Comparison of ENCODE assay signal across 14 cellular contexts in the genomic region with DNA sequence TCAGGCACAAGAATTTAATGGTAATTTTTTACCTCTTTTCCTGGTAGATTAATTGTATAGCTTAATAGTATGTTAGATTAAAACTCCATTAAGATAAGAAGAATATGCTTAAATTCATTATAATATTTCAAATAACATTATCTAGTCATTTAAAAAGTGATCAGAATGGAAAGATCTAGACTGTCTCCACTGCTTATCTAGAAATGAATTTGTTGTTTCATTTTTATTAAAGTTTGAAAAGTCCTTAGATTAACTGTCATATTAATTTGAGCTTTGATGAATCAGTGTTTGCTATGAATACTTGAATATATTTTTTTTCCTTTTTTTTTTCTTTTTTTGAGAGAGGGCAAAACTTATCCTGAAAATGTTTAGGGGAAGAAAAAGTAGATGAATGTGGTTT.
DNase-seq lines count a peak whose midpoint lies in the region; ATAC-seq, FAIRE-seq and TF ChIP-seq lines count a peak whose summit lies in the region.
"Had no signal": no experiment of that assay in that cellular context is flagged by ENCODE, and none has a peak within 500 bp of the region (broad histone marks: within the 10 kb centered on the region; RNA-seq: fewer than 3 reads in every experiment).

No MANE protein-coding gene starts in this region.

- FAIRE-seq in endothelial cell of umbilical vein (lab: Jason Lieb, UNC) = no peak
- FAIRE-seq: G401.6 had no signal

- dilution Hi-C loops in endothelial cell of umbilical vein (cut with MboI; ENCODE audit: extremely low pct_ligation_motif_present, low sequenced_read_pairs) = no loop called here

- peak overlapping the region; percentile 56 to 87 (median 74) for H3K27ac ChIP-seq in heart right ventricle
- peak overlapping the region; percentile 2 for H3K27ac ChIP-seq in endothelial cell of umbilical vein (ENCODE audit: insufficient read depth, low read depth, low read length)
- peak overlapping the region; percentile 48 for H3K27ac ChIP-seq in psoas muscle
- H3K27ac ChIP-seq in upper lobe of right lung = peak overlapping the region; percentile 65
- H3K27ac ChIP-seq: brain microvascular endothelial cell, VCaP had no signal

- H3K27me3 ChIP-seq in heart right ventricle = no peaks in the 10 kb centered on the region
- H3K27me3 ChIP-seq in endothelial cell of umbilical vein (ENCODE audit: control insufficient read depth in 2 of 2, insufficient read depth in 2 of 2, low read length in 2 of 2) = peaks cover 2 to 3% of the 10 kb centered on the region in 2 experiments
- H3K27me3 ChIP-seq in psoas muscle (ENCODE audit: insufficient read depth in 3 of 3, low read length in 2 of 3) = no peaks in the 10 kb centered on the region
- no peaks in the 10 kb centered on the region for H3K27me3 ChIP-seq in upper lobe of right lung
- H3K27me3 ChIP-seq: brain microvascular endothelial cell, thyroid gland had no signal

- POLR2A ChIA-PET in endothelial cell of umbilical vein (lab: Charles Lee) = no interaction called here

- H3K4me2 ChIP-seq in endothelial cell of umbilical vein (ENCODE audit: insufficient read depth, low read length) = no peak overlapping the region

- no peak for DNase-seq in heart right ventricle
- DNase-seq in cardiac septum (ENCODE audit: low spot score) = no peak
- no peak for DNase-seq in endothelial cell of umbilical vein (ENCODE audit: low read depth, low spot score)
- DNase-seq in psoas muscle = no peak
- DNase-seq in upper lobe of right lung = no peak
- no peak for DNase-seq in cerebellar nuclear complex (lab: John Stamatoyannopoulos, UW)
- no peak for DNase-seq in iPS-NIHi7 (ENCODE audit: extremely low spot score)
- DNase-seq: activated naive CD4-positive, alpha-beta T cell; NCI-H1694 had no signal

- no peak overlapping the region for H2AFZ ChIP-seq in endothelial cell of umbilical vein (ENCODE audit: low read depth, low read length)

- BruUV-seq in endothelial cell of umbilical vein (replicated peaks; lab: Mats Ljungman, UMichigan) = TSS peak; percentile 31

- H3K9ac ChIP-seq in endothelial cell of umbilical vein (replicated peaks; ENCODE audit: extremely low read depth, insufficient read depth, low read length) = no peak overlapping the region

- no peaks in the 10 kb centered on the region for H4K20me1 ChIP-seq in endothelial cell of umbilical vein (replicated peaks; ENCODE audit: control insufficient read depth, extremely low read depth, insufficient read depth, low read length)

- no peaks in the 10 kb centered on the region for H3K79me2 ChIP-seq in endothelial cell of umbilical vein (ENCODE audit: control insufficient read depth, insufficient read depth, low read length)

- no peak for TF ChIP-seq CTCF in heart right ventricle (IDR thresholded peaks at IDR 0.05)
- TF ChIP-seq CTCF in endothelial cell of umbilical vein (IDR thresholded peaks at IDR 0.05; ENCODE audit: extremely low read depth in 1 of 2, insufficient read depth in 1 of 2, low read depth in 1 of 2, low read length in 2 of 2) = no peak
- no peak for TF ChIP-seq CTCF in psoas muscle (IDR thresholded peaks at IDR 0.05)
- no peak for TF ChIP-seq CTCF in upper lobe of right lung (IDR thresholded peaks at IDR 0.05)

- CTCF ChIA-PET in endothelial cell of umbilical vein (lab: Charles Lee) = interaction anchor here (1.4 kb wide), 1 partner anchor 9 kb away, joined by 3 read pairs; no protein-coding TSS in a partner anchor

- no peaks in the 10 kb centered on the region for H3K9me3 ChIP-seq in heart right ventricle
- H3K9me3 ChIP-seq in endothelial cell of umbilical vein (replicated peaks; ENCODE audit: control insufficient read depth, insufficient read depth, low read length) = no peaks in the 10 kb centered on the region
- H3K9me3 ChIP-seq in psoas muscle = no peaks in the 10 kb centered on the region
- H3K9me3 ChIP-seq in upper lobe of right lung = no peaks in the 10 kb centered on the region
- H3K9me3 ChIP-seq: thyroid gland had no signal

- H3K36me3 ChIP-seq in heart right ventricle = peaks cover 0 to 13% (median 0%) of the 10 kb centered on the region in 9 donors
- H3K36me3 ChIP-seq in endothelial cell of umbilical vein (ENCODE audit: control insufficient read depth in 2 of 2, extremely low read depth in 1 of 2, insufficient read depth in 2 of 2, low read length in 2 of 2) = no peaks in the 10 kb centered on the region
- peaks cover 0 to 19% of the 10 kb centered on the region in 2 donors for H3K36me3 ChIP-seq in psoas muscle (ENCODE audit: insufficient read depth in 1 of 2, low read depth in 1 of 2)
- H3K36me3 ChIP-seq in upper lobe of right lung = no peaks in the 10 kb centered on the region
- H3K36me3 ChIP-seq: brain microvascular endothelial cell, thyroid gland had no signal

- no peaks in the 10 kb centered on the region for H3K9me1 ChIP-seq in endothelial cell of umbilical vein (replicated peaks; ENCODE audit: control insufficient read depth, extremely low read depth, insufficient read depth, low read length)

- H3K4me1 ChIP-seq in heart right ventricle (peaks cover 9 to 42% (median 30%) of the 10 kb centered on the region in 9 donors), endothelial cell of umbilical vein (ENCODE audit: control insufficient read depth, extremely low read depth, insufficient read depth, low read length) (peaks cover 7% of the 10 kb centered on the region), psoas muscle (peaks cover 30% of the 10 kb centered on the region), upper lobe of right lung (peaks cover 6% of the 10 kb centered on the region)

- no peak for TF ChIP-seq POLR2A in endothelial cell of umbilical vein (IDR thresholded peaks at IDR 0.05; ENCODE audit: low read depth, low read length)

- ATAC-seq in heart right ventricle = no peak
- ATAC-seq in psoas muscle = no peak
- no peak for ATAC-seq in upper lobe of right lung
- ATAC-seq in GM21528 (IDR thresholded peaks at IDR 0.05; ENCODE audit: low FRiP score, unreplicated experiment) = no peak

- no peak overlapping the region for H3K4me3 ChIP-seq in heart right ventricle
- H3K4me3 ChIP-seq in endothelial cell of umbilical vein (replicated peaks in 1 of 3; ENCODE audit: insufficient read depth in 1 of 3, low read depth in 1 of 3, low read length in 3 of 3) = no peak overlapping the region
- H3K4me3 ChIP-seq in psoas muscle = no peak overlapping the region
- no peak overlapping the region for H3K4me3 ChIP-seq in upper lobe of right lung
- H3K4me3 ChIP-seq: thyroid gland had no signal

- intact Hi-C loops in heart right ventricle (cut with DNase I) = loop anchor here in 2 of 10 donors (10.0 kb wide), 2 partner anchors 123 to 283 kb away; no protein-coding TSS in a partner anchor
- intact Hi-C loops in cardiac septum (cut with DNase I) = loop anchor here (10.0 kb wide), 1 partner anchor 233 kb away; a partner anchor contains a TSS
- intact Hi-C loops in endothelial cell of umbilical vein (cut with micrococcal nuclease) = loop anchor here (2.0 to 5.0 kb wide), 2 partner anchors 95 to 113 kb away; no protein-coding TSS in a partner anchor
- intact Hi-C loops in psoas muscle (cut with DNase I) = loop anchor here (10.0 kb wide), 2 partner anchors 107 to 127 kb away; no protein-coding TSS in a partner anchor
- intact Hi-C loops in upper lobe of right lung (cut with DNase I) = no loop called here

TF ChIP-seq in endothelial cell of umbilical vein, 7 proteins besides CTCF, POLR2A, EP300 and RAD21:
- no peak for TF ChIP-seq POLR2AphosphoS5 (IDR thresholded peaks at IDR 0.05; ENCODE audit: insufficient read depth, low read depth, low read length)
- TF ChIP-seq EZH2 (IDR thresholded peaks at IDR 0.05; ENCODE audit: borderline replicate concordance, low read depth, low read length, severe bottlenecking) = no peak
- no peak for TF ChIP-seq FOS (IDR thresholded peaks at IDR 0.05; ENCODE audit: borderline replicate concordance, insufficient read depth, low read length)
- no peak for TF ChIP-seq MYC (IDR thresholded peaks at IDR 0.05; ENCODE audit: low read depth, low read length)
- TF ChIP-seq GATA2 (IDR thresholded peaks at IDR 0.05; ENCODE audit: insufficient read depth, insufficient read length, low read depth, low read length) = no peak
- no peak for TF ChIP-seq JUN (IDR thresholded peaks at IDR 0.05; ENCODE audit: borderline replicate concordance, insufficient read depth, insufficient read length, low read depth)
- TF ChIP-seq, protein P1, sequence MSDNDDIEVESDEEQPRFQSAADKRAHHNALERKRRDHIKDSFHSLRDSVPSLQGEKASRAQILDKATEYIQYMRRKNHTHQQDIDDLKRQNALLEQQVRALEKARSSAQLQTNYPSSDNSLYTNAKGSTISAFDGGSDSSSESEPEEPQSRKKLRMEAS (IDR thresholded peaks at IDR 0.05; ENCODE audit: insufficient read depth, insufficient read length) = no peak
TF ChIP-seq in endothelial cell of umbilical vein: peak in this region for 0.

Comparison
In these comparisons a context has a peak if more than half of its experiments do, and no peak if none do; other contexts are left out.
1. H3K27ac ChIP-seq: peak in every context shown above with its lines; median percentile 74 in heart right ventricle; 65 in upper lobe of right lung; 48 in psoas muscle; 2 in endothelial cell of umbilical vein.